In genomic region chr16:71894921-71895678, GRCh38 we compare ENCODE assay signal across 8 cellular contexts. TPM values are rescaled to one million over a fixed set of nuclear protein-coding genes. Genes with fewer than 3 reads are reported as not detected.
DNase-seq lines count a peak whose midpoint lies in the region; ATAC-seq and TF ChIP-seq lines count a peak whose summit lies in the region.

Gene IST1 (plus strand): TSS chr16:71895531. CDS start chr16:71915641, 20,110 bp downstream.

- no peaks in the 10 kb centered on the region for H3K9me3 Mint-ChIP-seq in naive thymus-derived CD8-positive, alpha-beta T cell

- H3K9me3 ChIP-seq in DND-41 (ENCODE audit: insufficient read depth, low read length, severe bottlenecking) (no peaks in the 10 kb centered on the region), KOPT-K1 (ENCODE audit: insufficient read depth, low read length, poor library complexity, severe bottlenecking) (no peaks in the 10 kb centered on the region)

- H3K36me3 ChIP-seq in DND-41 (ENCODE audit: insufficient read depth, low read length) = peaks cover 3% of the 10 kb centered on the region
- H3K36me3 ChIP-seq in KOPT-K1 (ENCODE audit: insufficient read depth, low read length) = peaks cover 6% of the 10 kb centered on the region; the same call in 1 of the 2 replicates

- ATAC-seq in DND-41 (ENCODE audit: insufficient read depth, low read depth) (peak; percentile 91), GM21786 (IDR thresholded peaks at IDR 0.05; ENCODE audit: unreplicated experiment) (peak; percentile 79)
- ATAC-seq in naive thymus-derived CD8-positive, alpha-beta T cell = peak; percentile 88 to 89

- H3K27me3 Mint-ChIP-seq in naive thymus-derived CD8-positive, alpha-beta T cell = no peaks in the 10 kb centered on the region

- H3K9ac ChIP-seq in DND-41 (ENCODE audit: low read depth, low read length) = peak within 1 kb of the TSS; percentile 84

- H4K20me1 ChIP-seq in DND-41 (ENCODE audit: insufficient read depth, low read length) = peaks cover 30% of the 10 kb centered on the region

- H3K27ac ChIP-seq in DND-41 (ENCODE audit: low read length) (peak within 1 kb of the TSS; percentile 79), KOPT-K1 (ENCODE audit: low read depth, low read length, poor library complexity, severe bottlenecking) (peak within 1 kb of the TSS; percentile 90)

- H2AFZ ChIP-seq in DND-41 (ENCODE audit: low read depth, low read length) = peak within 1 kb of the TSS; percentile 88

- H3K27me3 ChIP-seq in DND-41 (ENCODE audit: insufficient read depth, low read length, poor library complexity) = no peaks in the 10 kb centered on the region

- peaks cover 0 to 3% (median 0%) of the 10 kb centered on the region in 3 donors for H3K36me3 Mint-ChIP-seq in naive thymus-derived CD8-positive, alpha-beta T cell

- DNase-seq in DND-41 = peak; percentile 98
- DNase-seq in RPMI7951 (ENCODE audit: low read depth) = peak; percentile 99
- peak; percentile 95 to 97 for DNase-seq in activated T-helper 1 cell treated with anti-CD3 and anti-CD28 coated beads, Interleukin-2, amount 50 U/mL, for 16 hours (ENCODE audit: low read depth in 1 of 2, low spot score in 1 of 2)
- peak; percentile 100 for DNase-seq in fibroblast of gingiva (ENCODE audit: low read depth)
- DNase-seq in naive thymus-derived CD8-positive, alpha-beta T cell = peak; percentile 93 to 99 (median 98)
- DNase-seq in stimulated activated naive CD4-positive, alpha-beta T cell (lab: John Stamatoyannopoulos, UW) = peak; percentile 96 to 97 (median 96)

- H3K4me1 Mint-ChIP-seq in naive thymus-derived CD8-positive, alpha-beta T cell = peaks cover 11 to 45% (median 29%) of the 10 kb centered on the region in 4 donors

- H3K4me3 ChIP-seq in DND-41 (ENCODE audit: low read depth in 1 of 2, low read length in 2 of 2) = peak within 1 kb of the TSS; percentile 70 to 78

- H3K4me3 Mint-ChIP-seq in naive thymus-derived CD8-positive, alpha-beta T cell = peak within 1 kb of the TSS; percentile 95 to 98 (median 96)

- H3K4me2 ChIP-seq in DND-41 (ENCODE audit: insufficient read depth, low read length) = peak within 1 kb of the TSS; percentile 91

- H3K4me1 ChIP-seq in DND-41 (ENCODE audit: insufficient read depth, low read length) = peaks cover 29% of the 10 kb centered on the region

- H3K79me2 ChIP-seq in DND-41 (ENCODE audit: insufficient read depth, low read length) = peaks cover 54% of the 10 kb centered on the region

- POLR2A ChIA-PET in naive thymus-derived CD8-positive, alpha-beta T cell (lab: Charles Lee) = interaction anchor here (0.6 to 5.6 kb wide), 13 partner anchors 8 to 117 kb away, joined by 3 to 121 read pairs (median 4); partner anchors contain the start of genes AP1G1 and ZNF821

- H3K27ac Mint-ChIP-seq in naive thymus-derived CD8-positive, alpha-beta T cell = peak within 1 kb of the TSS; percentile 94 to 98 (median 97)

- no peak for TF ChIP-seq CTCF in DND-41 (IDR thresholded peaks at IDR 0.05; ENCODE audit: borderline replicate concordance, extremely low read depth, low read length, poor library complexity, severe bottlenecking)

RNA-seq across cellular contexts. Expression of gene IST1, which starts in this region (rescaled TPM):
- 160 and 186 TPM in 2 replicates for total RNA-seq in RPMI7951 (2014; rRNA removed; shearing (Covaris generic))
- total RNA-seq in naive thymus-derived CD8-positive, alpha-beta T cell = 100 to 1,000 TPM; 270 to 298 TPM
- polyA plus RNA-seq in naive thymus-derived CD8-positive, alpha-beta T cell = 100 to 1,000 TPM; 115 to 161 (median 115) TPM

Comparison
In these comparisons a context has a peak if more than half of its experiments do, and no peak if none do; other contexts are left out.
1. Peak in every context shown above with its lines: DNase-seq, ATAC-seq, H3K4me3 ChIP-seq and H3K27ac ChIP-seq.